8 cellular contexts compared by ENCODE assay signal in the genomic region with DNA sequence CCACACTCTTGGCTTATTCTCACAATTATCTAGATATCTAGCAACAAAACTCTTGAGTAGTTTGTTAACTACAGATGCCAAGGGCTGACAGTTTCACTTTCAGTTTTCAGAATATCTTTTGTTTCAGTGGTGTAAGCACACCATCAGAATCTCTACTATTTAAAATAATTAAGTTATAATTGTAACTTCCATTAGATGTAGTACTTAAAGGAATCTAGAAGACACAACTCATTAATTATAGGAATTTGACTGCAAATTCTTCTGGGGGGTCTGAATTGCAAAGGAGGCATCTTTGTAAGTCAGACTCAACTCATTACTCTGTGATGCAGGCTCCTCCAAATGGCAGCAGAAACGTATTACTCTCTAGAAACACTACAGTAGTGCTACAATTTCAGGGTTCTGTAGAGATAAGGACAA. TPM values are rescaled to one million over a fixed set of nuclear protein-coding genes. Genes with fewer than 3 reads are reported as not detected.
DNase-seq lines count a peak whose midpoint lies in the region; ATAC-seq and TF ChIP-seq lines count a peak whose summit lies in the region.

No MANE protein-coding gene starts in this region.

- H3K4me3 ChIP-seq in cardiac muscle cell (no peak overlapping the region), gastrocnemius medialis (peak overlapping the region; percentile 12 to 44 (median 30))

- H3K27me3 ChIP-seq in cardiac muscle cell (no peaks in the 10 kb centered on the region), gastrocnemius medialis (no peaks in the 10 kb centered on the region)

- no peaks in the 10 kb centered on the region for H3K36me3 Mint-ChIP-seq in activated T-helper 1 cell treated with anti-CD3 and anti-CD28 coated beads, Interleukin-12 subunit alpha, Interleukin-12 subunit beta, Interleukin-2, Interleukin-4 antibody, amounts not matched to agents 30 ng/mL and 10 ng/mL and 1 ng/mL, durations not matched to agents 14 hours and 24 hours and 36 hours (ENCODE audit: low read depth)

- peaks cover 9% of the 10 kb centered on the region for H3K27me3 Mint-ChIP-seq in activated T-helper 1 cell treated with anti-CD3 and anti-CD28 coated beads, Interleukin-12 subunit alpha, Interleukin-12 subunit beta, Interleukin-2, Interleukin-4 antibody, amounts not matched to agents 30 ng/mL and 10 ng/mL and 1 ng/mL, durations not matched to agents 14 hours and 24 hours and 36 hours (ENCODE audit: insufficient read depth)

- ATAC-seq in GM19395 (IDR thresholded peaks at IDR 0.05; ENCODE audit: unreplicated experiment) (peak; percentile 72), gastrocnemius medialis (peak in 1 of 2 donors; percentile 61), HG03039 (IDR thresholded peaks at IDR 0.05; ENCODE audit: unreplicated experiment) (no peak)

- peaks cover 25% of the 10 kb centered on the region for H3K4me1 ChIP-seq in cardiac muscle cell (ENCODE audit: low read depth)
- no peaks in the 10 kb centered on the region for H3K4me1 ChIP-seq in gastrocnemius medialis

- TF ChIP-seq POLR2A in gastrocnemius medialis (IDR thresholded peaks at IDR 0.05), result no peak

- H3K36me3 ChIP-seq in KOPT-K1 (ENCODE audit: insufficient read depth, low read length) (no peaks in the 10 kb centered on the region), cardiac muscle cell (no peaks in the 10 kb centered on the region), gastrocnemius medialis (no peaks in the 10 kb centered on the region)

- in situ Hi-C loops in gastrocnemius medialis (cut with MboI; ENCODE audit: low sequenced_read_pairs in 4 of 4), result no loop called here

- peaks cover 44% of the 10 kb centered on the region for H3K4me1 Mint-ChIP-seq in activated T-helper 1 cell treated with anti-CD3 and anti-CD28 coated beads, Interleukin-12 subunit alpha, Interleukin-12 subunit beta, Interleukin-2, Interleukin-4 antibody, amounts not matched to agents 30 ng/mL and 10 ng/mL and 1 ng/mL, durations not matched to agents 14 hours and 24 hours and 36 hours (ENCODE audit: low read depth)

- H3K9me3 ChIP-seq in KOPT-K1 (ENCODE audit: insufficient read depth, low read length, poor library complexity, severe bottlenecking) (no peaks in the 10 kb centered on the region), cardiac muscle cell (ENCODE audit: low read depth) (no peaks in the 10 kb centered on the region), gastrocnemius medialis (no peaks in the 10 kb centered on the region)

- H3K27ac ChIP-seq in KOPT-K1 (ENCODE audit: low read depth, low read length, poor library complexity, severe bottlenecking) (peak overlapping the region; percentile 82), cardiac muscle cell (no peak overlapping the region), gastrocnemius medialis (peak overlapping the region in 3 of 4 donors; percentile 14 to 55 (median 38))

- H3K4me3 Mint-ChIP-seq in activated T-helper 1 cell treated with anti-CD3 and anti-CD28 coated beads, Interleukin-12 subunit alpha, Interleukin-12 subunit beta, Interleukin-2, Interleukin-4 antibody, amounts not matched to agents 30 ng/mL and 10 ng/mL and 1 ng/mL, durations not matched to agents 14 hours and 24 hours and 36 hours, result peak overlapping the region; percentile 59

- TF ChIP-seq CTCF in cardiac muscle cell (IDR thresholded peaks at IDR 0.05; ENCODE audit: low read depth, low read length), result peak; percentile 42
- TF ChIP-seq CTCF in gastrocnemius medialis (IDR thresholded peaks at IDR 0.05 in 4 of 5, conservative IDR thresholded peaks at IDR 0.05 in 1 of 5), result peak in 1 of 5 experiments; percentile 5

- H3K9me3 Mint-ChIP-seq in activated T-helper 1 cell treated with anti-CD3 and anti-CD28 coated beads, Interleukin-12 subunit alpha, Interleukin-12 subunit beta, Interleukin-2, Interleukin-4 antibody, amounts not matched to agents 30 ng/mL and 10 ng/mL and 1 ng/mL, durations not matched to agents 14 hours and 24 hours and 36 hours, result no peaks in the 10 kb centered on the region

- intact Hi-C loops in activated T-helper 1 cell treated with anti-CD3 and anti-CD28 coated beads, Interleukin-12 subunit alpha, Interleukin-12 subunit beta, Interleukin-2, Interleukin-4 antibody, amounts not matched to agents 30 ng/mL and 10 ng/mL and 1 ng/mL, durations not matched to agents 14 hours and 24 hours and 36 hours (cut with micrococcal nuclease), result loop anchor here (1.0 to 10.0 kb wide), 8 partner anchors 44 to 418 kb away; a partner anchor contains a TSS
- intact Hi-C loops in gastrocnemius medialis (cut with DNase I; ENCODE audit: low total_unique reads), result no loop called here

- H3K27ac Mint-ChIP-seq in activated T-helper 1 cell treated with anti-CD3 and anti-CD28 coated beads, Interleukin-12 subunit alpha, Interleukin-12 subunit beta, Interleukin-2, Interleukin-4 antibody, amounts not matched to agents 30 ng/mL and 10 ng/mL and 1 ng/mL, durations not matched to agents 14 hours and 24 hours and 36 hours, result no peak overlapping the region

- peak; percentile 52 for DNase-seq in DMS53 treated with DMSO at 0.1 percent for 48 hours (lab: John Stamatoyannopoulos, UW; ENCODE audit: unreplicated experiment)
- DNase-seq in activated T-helper 1 cell treated with anti-CD3 and anti-CD28 coated beads, Interleukin-12 subunit alpha, Interleukin-12 subunit beta, Interleukin-2, Interleukin-4 antibody, amounts not matched to agents 30 ng/mL and 10 ng/mL and 1 ng/mL, durations not matched to agents 14 hours and 24 hours and 36 hours (ENCODE audit: low spot score), result no peak
- DNase-seq in cardiac muscle cell (ENCODE audit: low read depth in 1 of 2, low spot score in 1 of 2), result peak; percentile 18 to 61
- DNase-seq in gastrocnemius medialis, result no peak
- no peak for DNase-seq in HK-2 (ENCODE audit: unreplicated experiment)

RNA-seq across cellular contexts. Expression of a gene that starts 44.9 kb away (rescaled TPM):
- 17.2 and 17.5 TPM in 2 replicates for total RNA-seq in activated T-helper 1 cell treated with anti-CD3 and anti-CD28 coated beads, Interleukin-12 subunit alpha, Interleukin-12 subunit beta, Interleukin-2, Interleukin-4 antibody, amounts not matched to agents 30 ng/mL and 10 ng/mL and 1 ng/mL, durations not matched to agents 14 hours and 24 hours and 36 hours
- total RNA-seq in cardiac muscle cell, result 15.6 and 19.6 TPM in 2 replicates
- polyA plus RNA-seq in cardiac muscle cell, result 13.9 and 14.2 TPM in 2 replicates
- total RNA-seq in gastrocnemius medialis, result 10 to 100 TPM; 14.2 to 18.4 (median 15.6) TPM

Comparison
In these comparisons a context has a peak if more than half of its experiments do, and no peak if none do; other contexts are left out.
1. DNase-seq: peak in DMS53 treated with DMSO at 0.1 percent for 48 hours (single experiment) and cardiac muscle cell (2 of 2); none in activated T-helper 1 cell treated with anti-CD3 and anti-CD28 coated beads, Interleukin-12 subunit alpha, Interleukin-12 subunit beta, Interleukin-2, Interleukin-4 antibody, amounts not matched to agents 30 ng/mL and 10 ng/mL and 1 ng/mL, durations not matched to agents 14 hours and 24 hours and 36 hours (single experiment), gastrocnemius medialis (0 of 2) and HK-2 (single experiment).